Comparison of ENCODE assay signal across 22 cellular contexts in the genomic region with DNA sequence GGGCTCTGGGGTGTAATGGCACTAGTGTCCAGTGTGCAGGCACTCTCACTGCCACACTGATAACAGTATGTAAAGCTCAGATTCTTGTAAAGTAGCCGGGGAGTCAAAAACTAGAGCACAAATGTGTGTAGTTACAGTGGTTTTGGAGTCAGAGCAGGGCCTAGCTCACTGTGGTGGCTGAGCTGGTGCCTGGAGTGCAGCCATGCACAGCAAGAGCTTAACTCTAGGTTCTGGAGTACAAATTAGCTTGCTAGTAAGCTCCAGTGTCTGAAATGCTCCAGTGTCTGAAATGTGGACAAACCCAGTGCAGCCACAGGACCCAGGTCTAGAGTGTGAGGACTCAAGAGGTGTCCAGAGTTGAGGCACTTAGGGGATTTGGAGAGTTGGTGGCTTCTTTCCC.
"Had no signal": no experiment of that assay in that cellular context is flagged by ENCODE, and none has a peak within 500 bp of the region (broad histone marks: within the 10 kb centered on the region; RNA-seq: fewer than 3 reads in every experiment).

No MANE protein-coding gene starts in this region.

- H3K4me2 ChIP-seq: neural progenitor cell had no signal

- H3K27me3 Mint-ChIP-seq: activated B cell treated with CpG ODN at 0.5 μM for 24 hours; activated CD4-positive, alpha-beta memory T cell treated with anti-CD3 and anti-CD28 coated beads, Interleukin-2, amount 10 ng/mL, durations not matched to agents 7 days and 5 days; activated naive CD8-positive, alpha-beta T cell treated with anti-CD3 and anti-CD28 coated beads, Interleukin-2, amount 50 U/mL, for 24 hours; naive B cell had no signal

- H3K27ac ChIP-seq: brain microvascular endothelial cell, coronary artery, heart right ventricle, neural progenitor cell, prostate gland, right atrium auricular region had no signal

- H3K4me3 ChIP-seq: coronary artery, heart right ventricle, neural progenitor cell, prostate gland, right atrium auricular region had no signal

- H3K27ac Mint-ChIP-seq: activated B cell treated with CpG ODN at 0.5 μM for 24 hours; activated CD4-positive, alpha-beta memory T cell treated with anti-CD3 and anti-CD28 coated beads, Interleukin-2, amount 10 ng/mL, durations not matched to agents 7 days and 5 days; activated naive CD8-positive, alpha-beta T cell treated with anti-CD3 and anti-CD28 coated beads, Interleukin-2, amount 50 U/mL, for 24 hours; activated T-cell treated with anti-CD3 and anti-CD28 coated beads, Interleukin-2, amount 50 U/mL, for 72 hours; neural progenitor cell had no signal

- H3K36me3 Mint-ChIP-seq: naive B cell, neural progenitor cell had no signal

- H3K4me1 ChIP-seq: neural progenitor cell, prostate gland, right atrium auricular region had no signal

- H3K9me3 ChIP-seq: prostate gland had no signal

- H3K36me3 ChIP-seq: brain microvascular endothelial cell, neural progenitor cell, prostate gland, right atrium auricular region had no signal

- H3K9me3 Mint-ChIP-seq: activated CD4-positive, alpha-beta memory T cell treated with anti-CD3 and anti-CD28 coated beads, Interleukin-2, amount 10 ng/mL, durations not matched to agents 7 days and 5 days; activated T-cell treated with anti-CD3 and anti-CD28 coated beads, Interleukin-2, amount 50 U/mL, for 72 hours had no signal

- H3K4me1 Mint-ChIP-seq: activated B cell treated with CpG ODN at 0.5 μM for 24 hours; activated CD4-positive, alpha-beta memory T cell treated with anti-CD3 and anti-CD28 coated beads, Interleukin-2, amount 10 ng/mL, durations not matched to agents 7 days and 5 days; activated naive CD8-positive, alpha-beta T cell treated with anti-CD3 and anti-CD28 coated beads, Interleukin-2, amount 50 U/mL, for 24 hours; naive B cell had no signal

- H2AFZ ChIP-seq: neural progenitor cell had no signal

- DNase-seq: activated B cell treated with CpG ODN at 0.5 μM for 24 hours; activated CD4-positive, alpha-beta memory T cell treated with anti-CD3 and anti-CD28 coated beads, Interleukin-2, amount 10 ng/mL, durations not matched to agents 7 days and 5 days; activated CD4-positive, alpha-beta T cell treated with anti-CD3 and anti-CD28 coated beads for 4 hours; activated effector memory CD4-positive, alpha-beta T cell treated with anti-CD3 and anti-CD28 coated beads, Interleukin-2, amount 50 U/mL, for 16 hours; activated naive CD4-positive, alpha-beta T cell treated with anti-CD3 and anti-CD28 coated beads, Interleukin-2, amount 50 U/mL, for 16 hours; activated naive CD8-positive, alpha-beta T cell treated with anti-CD3 and anti-CD28 coated beads, Interleukin-2, amount 50 U/mL, for 24 hours; activated T-cell treated with anti-CD3 and anti-CD28 coated beads, Interleukin-2, amount 50 U/mL, for 72 hours; anterior cingulate cortex; brain microvascular endothelial cell; central memory CD4-positive, alpha-beta T cell; heart right ventricle; islet precursor cell; left colon; naive B cell; stimulated activated CD4-positive, alpha-beta T cell treated with anti-CD3 and anti-CD28 coated beads, Interleukin-12 subunit alpha, Interleukin-12 subunit beta, amount 100 ng/mL, for 4 hours; stimulated activated CD4-positive, alpha-beta T cell treated with anti-CD3 and anti-CD28 coated beads, Interleukin-4, amount 100 ng/mL, for 4 hours; stimulated activated naive CD8-positive, alpha-beta T cell treated with anti-CD3 and anti-CD28 coated beads, Interleukin-15, Interleukin-2, amounts not matched to agents 100 U/mL and 50 U/mL, for 24 hours; T1000 had no signal

- H3K9ac ChIP-seq: neural progenitor cell had no signal

- H3K4me3 Mint-ChIP-seq: activated B cell treated with CpG ODN at 0.5 μM for 24 hours; activated CD4-positive, alpha-beta memory T cell treated with anti-CD3 and anti-CD28 coated beads, Interleukin-2, amount 10 ng/mL, durations not matched to agents 7 days and 5 days; activated naive CD8-positive, alpha-beta T cell treated with anti-CD3 and anti-CD28 coated beads, Interleukin-2, amount 50 U/mL, for 24 hours; activated T-cell treated with anti-CD3 and anti-CD28 coated beads, Interleukin-2, amount 50 U/mL, for 72 hours; naive B cell; neural progenitor cell had no signal

- H3K27me3 ChIP-seq: brain microvascular endothelial cell, heart right ventricle, neural progenitor cell, right atrium auricular region had no signal

- ATAC-seq: activated naive CD8-positive, alpha-beta T cell treated with anti-CD3 and anti-CD28 coated beads, Interleukin-2, amount 50 U/mL, for 24 hours; activated T-cell treated with anti-CD3 and anti-CD28 coated beads, Interleukin-2, amount 50 U/mL, for 72 hours; heart right ventricle; left colon; stimulated activated naive CD8-positive, alpha-beta T cell treated with anti-CD3 and anti-CD28 coated beads, Interleukin-15, Interleukin-2, amounts not matched to agents 100 U/mL and 50 U/mL, for 24 hours had no signal
